In genomic region chr6:163375361-163375760, GRCh38 we compare ENCODE assay signal across 9 cellular contexts. TPM values are rescaled to one million over a fixed set of nuclear protein-coding genes. Genes with fewer than 3 reads are reported as not detected.
"Had no signal": no experiment of that assay in that cellular context is flagged by ENCODE, and none has a peak within 500 bp of the region (broad histone marks: within the 10 kb centered on the region; RNA-seq: fewer than 3 reads in every experiment).

No MANE protein-coding gene starts in this region.

- DNase-seq: GM23248, GOT3, H9, HCEC 1CT, IMR-90, KBM-7 had no signal

- FAIRE-seq: H54, HTR-8/SVneo had no signal

- H3K4me1 Mint-ChIP-seq: H9 had no signal

- H3K4me3 ChIP-seq: GM23248 had no signal

- H2AFZ ChIP-seq: GM23248 had no signal

- H3K9me3 Mint-ChIP-seq: H9 had no signal

- H3K27ac ChIP-seq: GM23248 had no signal

- H3K4me3 Mint-ChIP-seq: H9 had no signal

- H3K9ac ChIP-seq: GM23248 had no signal

RNA-seq across cellular contexts. Expression of gene QKI, which starts 39.2 kb away (rescaled TPM):
- total RNA-seq: HT-29 had no signal
